ENCODE assay signal across 18 cellular contexts in genomic region chr13:25819856-25820530, GRCh38.
DNase-seq lines count a peak whose midpoint lies in the region; ATAC-seq and TF ChIP-seq lines count a peak whose summit lies in the region.
"Had no signal": no experiment of that assay in that cellular context is flagged by ENCODE, and none has a peak within 500 bp of the region (broad histone marks: within the 10 kb centered on the region; RNA-seq: fewer than 3 reads in every experiment).

No MANE protein-coding gene starts in this region.

- TF ChIP-seq CTCF in MM.1S (IDR thresholded peaks at IDR 0.05; ENCODE audit: low read length): no peak

- H3K9me3 ChIP-seq in right cardiac atrium (ENCODE audit: control insufficient read depth, low read length) (no peaks in the 10 kb centered on the region), MM.1S (replicated peaks; ENCODE audit: insufficient read depth, low read length) (no peaks in the 10 kb centered on the region)
- H3K9me3 ChIP-seq: esophagus squamous epithelium had no signal

- H3F3A ChIP-seq in MM.1S (ENCODE audit: insufficient read depth, low read length): no peaks in the 10 kb centered on the region

- H3K4me3 ChIP-seq in right cardiac atrium (ENCODE audit: low read length): no peak overlapping the region
- H3K4me3 ChIP-seq in MM.1S (ENCODE audit: low read length): no peak overlapping the region
- H3K4me3 ChIP-seq: esophagus squamous epithelium, heart right ventricle, psoas muscle, SJCRH30 had no signal

- H3K36me3 ChIP-seq in MM.1S (replicated peaks; ENCODE audit: insufficient read depth, low read length): no peaks in the 10 kb centered on the region
- H3K36me3 ChIP-seq: esophagus squamous epithelium, heart right ventricle, SJCRH30 had no signal

- no peak overlapping the region for H2AFZ ChIP-seq in MM.1S (ENCODE audit: low read length)

- H3K4me2 ChIP-seq in MM.1S (ENCODE audit: low read depth, low read length): no peak overlapping the region

- H3K79me2 ChIP-seq in MM.1S (ENCODE audit: low read length): no peaks in the 10 kb centered on the region

- ATAC-seq in right cardiac atrium: no peak
- no peak for ATAC-seq in left ventricle myocardium superior
- no peak for ATAC-seq in esophagus mucosa
- ATAC-seq in HG03378 (IDR thresholded peaks at IDR 0.05; ENCODE audit: unreplicated experiment): no peak
- ATAC-seq: activated CD8-positive, alpha-beta T cell treated with anti-CD3 and anti-CD28 coated beads, Interleukin-2, amount 10 ng/mL, durations not matched to agents 7 days and 5 days; activated naive CD8-positive, alpha-beta T cell treated with anti-CD3 and anti-CD28 coated beads, Interleukin-2, amount 50 U/mL, for 24 hours; CD8-positive, alpha-beta T cell; heart right ventricle; natural killer cell treated with Interleukin-12 subunit alpha and Interleukin-12 subunit beta and Interleukin-15 and Interleukin-18, amount 100 ng/mL, for 72 hours; psoas muscle; stimulated activated naive CD8-positive, alpha-beta T cell treated with anti-CD3 and anti-CD28 coated beads, Interleukin-15, Interleukin-2, amounts not matched to agents 100 U/mL and 50 U/mL, for 24 hours; T-helper 17 cell had no signal

- H3K4me1 ChIP-seq in right cardiac atrium (ENCODE audit: control insufficient read depth, insufficient read depth, low read length): no peaks in the 10 kb centered on the region
- H3K4me1 ChIP-seq in MM.1S (ENCODE audit: low read length): no peaks in the 10 kb centered on the region
- H3K4me1 ChIP-seq: esophagus squamous epithelium, heart right ventricle, psoas muscle had no signal

- H3K27me3 ChIP-seq in right cardiac atrium (ENCODE audit: control insufficient read depth, insufficient read depth) (no peaks in the 10 kb centered on the region), MM.1S (replicated peaks; ENCODE audit: insufficient read depth, low read length) (no peaks in the 10 kb centered on the region)
- H3K27me3 ChIP-seq: heart right ventricle, SJCRH30 had no signal

- 56% methylated on average over 10 of the region's 10 CpGs for WGBS in right cardiac atrium

- no peak overlapping the region for H3K27ac ChIP-seq in right cardiac atrium (ENCODE audit: low read length)
- H3K27ac ChIP-seq in MM.1S (ENCODE audit: low read length): no peak overlapping the region
- H3K27ac ChIP-seq: esophagus squamous epithelium, heart right ventricle, psoas muscle, SJCRH30 had no signal

- no peak overlapping the region for H3K9ac ChIP-seq in MM.1S (ENCODE audit: low read length)

- intact Hi-C loops in right cardiac atrium (cut with DNase I): no loop called here
- intact Hi-C loops in left ventricle myocardium superior (cut with micrococcal nuclease): no loop called here

- no peaks in the 10 kb centered on the region for H4K20me1 ChIP-seq in MM.1S (ENCODE audit: insufficient read depth, low read length)

- DNase-seq in right cardiac atrium: peak in 2 of 3 donors; percentile 20 to 63
- DNase-seq in left ventricle myocardium superior: no peak
- DNase-seq in NCI-H510A treated with DMSO at 0.1 percent for 48 hours (lab: John Stamatoyannopoulos, UW): peak; percentile 73
- peak; percentile 13 for DNase-seq in fibroblast of gingiva (ENCODE audit: low read depth)
- no peak for DNase-seq in MM.1S
- DNase-seq in stimulated activated CD4-positive, alpha-beta T cell treated with anti-CD3 and anti-CD28 coated beads, Interleukin-15, amount 100 ng/mL, for 24 hours: no peak
- DNase-seq: activated CD8-positive, alpha-beta T cell treated with anti-CD3 and anti-CD28 coated beads, Interleukin-2, amount 10 ng/mL, durations not matched to agents 7 days and 5 days; activated naive CD8-positive, alpha-beta T cell treated with anti-CD3 and anti-CD28 coated beads, Interleukin-2, amount 50 U/mL, for 24 hours; CD8-positive, alpha-beta T cell; esophagus squamous epithelium; psoas muscle; SJCRH30; stimulated activated naive CD8-positive, alpha-beta T cell treated with anti-CD3 and anti-CD28 coated beads, Interleukin-15, Interleukin-2, amounts not matched to agents 100 U/mL and 50 U/mL, for 24 hours; T-helper 17 cell had no signal

- no peaks in the 10 kb centered on the region for H3K9me2 ChIP-seq in MM.1S (replicated peaks; ENCODE audit: insufficient read depth, low read length)

Comparison
In these comparisons a context has a peak if more than half of its experiments do, and no peak if none do; other contexts are left out.
1. DNase-seq: peak in right cardiac atrium (2 of 3), NCI-H510A treated with DMSO at 0.1 percent for 48 hours (single experiment) and fibroblast of gingiva (single experiment); none in left ventricle myocardium superior (single experiment), MM.1S (single experiment) and stimulated activated CD4-positive, alpha-beta T cell treated with anti-CD3 and anti-CD28 coated beads, Interleukin-15, amount 100 ng/mL, for 24 hours (single experiment).